In the genomic region with DNA sequence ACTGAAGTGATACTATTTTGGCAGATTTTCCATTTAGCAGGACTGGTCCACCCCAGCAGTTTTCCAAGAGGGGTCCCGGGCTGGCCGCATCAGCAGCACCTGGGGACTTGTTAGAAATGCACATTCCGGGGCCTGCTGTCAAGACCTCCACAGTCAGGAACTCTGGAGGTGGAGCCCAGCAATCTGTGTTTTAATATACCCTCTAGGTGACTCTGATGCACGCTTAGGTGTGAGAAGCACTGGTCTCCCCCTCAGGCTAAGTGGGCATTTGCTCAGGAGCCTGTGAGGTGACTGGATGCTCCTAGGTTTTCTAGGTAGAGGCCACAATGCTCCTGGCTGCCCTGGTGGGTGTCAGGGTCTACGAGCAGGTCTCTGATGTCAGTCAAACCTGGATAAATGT, we compare ENCODE assay signal across 13 cellular contexts.
"Had no signal": no experiment of that assay in that cellular context is flagged by ENCODE, and none has a peak within 500 bp of the region (broad histone marks: within the 10 kb centered on the region; RNA-seq: fewer than 3 reads in every experiment).

No MANE protein-coding gene starts in this region.

- H3K36me3 Mint-ChIP-seq: memory B cell had no signal

- H3K9me3 Mint-ChIP-seq: activated naive CD8-positive, alpha-beta T cell treated with anti-CD3 and anti-CD28 coated beads, Interleukin-2, amount 50 U/mL, for 24 hours; activated T-helper 1 cell treated with anti-CD3 and anti-CD28 coated beads, Interleukin-12 subunit alpha, Interleukin-12 subunit beta, Interleukin-2, Interleukin-4 antibody, amounts not matched to agents 30 ng/mL and 10 ng/mL and 1 ng/mL, durations not matched to agents 14 hours and 24 hours and 36 hours; memory B cell; neural progenitor cell; stimulated activated naive CD8-positive, alpha-beta T cell treated with anti-CD3 and anti-CD28 coated beads, Interleukin-15, amount 100 ng/mL, for 72 hours had no signal

- H3K9me3 ChIP-seq: pancreas, thyroid gland had no signal

- H3K4me3 Mint-ChIP-seq: activated CD4-positive, alpha-beta T cell treated with anti-CD3 and anti-CD28 coated beads for 36 hours; activated naive CD8-positive, alpha-beta T cell treated with anti-CD3 and anti-CD28 coated beads, Interleukin-2, amount 50 U/mL, for 24 hours; activated T-helper 1 cell treated with anti-CD3 and anti-CD28 coated beads, Interleukin-12 subunit alpha, Interleukin-12 subunit beta, Interleukin-2, Interleukin-4 antibody, amounts not matched to agents 30 ng/mL and 10 ng/mL and 1 ng/mL, durations not matched to agents 14 hours and 24 hours and 36 hours; memory B cell; stimulated activated naive CD8-positive, alpha-beta T cell treated with anti-CD3 and anti-CD28 coated beads, Interleukin-15, amount 100 ng/mL, for 72 hours had no signal

- H3K4me3 ChIP-seq: neural progenitor cell, pancreas, thyroid gland had no signal

- H3K27ac ChIP-seq: neural progenitor cell, pancreas, thyroid gland had no signal

- H3K36me3 ChIP-seq: neural progenitor cell, pancreas, thyroid gland had no signal

- ATAC-seq: activated CD4-positive, alpha-beta T cell treated with anti-CD3 and anti-CD28 coated beads for 36 hours; activated naive CD8-positive, alpha-beta T cell treated with anti-CD3 and anti-CD28 coated beads, Interleukin-2, amount 50 U/mL, for 24 hours; left lobe of liver; pancreas; stimulated activated naive CD8-positive, alpha-beta T cell treated with anti-CD3 and anti-CD28 coated beads, Interleukin-15, amount 100 ng/mL, for 72 hours had no signal

- H3K4me1 ChIP-seq: pancreas had no signal

- H3K27me3 Mint-ChIP-seq: activated CD4-positive, alpha-beta T cell treated with anti-CD3 and anti-CD28 coated beads for 36 hours; activated naive CD8-positive, alpha-beta T cell treated with anti-CD3 and anti-CD28 coated beads, Interleukin-2, amount 50 U/mL, for 24 hours; stimulated activated naive CD8-positive, alpha-beta T cell treated with anti-CD3 and anti-CD28 coated beads, Interleukin-15, amount 100 ng/mL, for 72 hours had no signal

- H3K27me3 ChIP-seq: neural progenitor cell, pancreas, thyroid gland had no signal

- DNase-seq: activated CD4-positive, alpha-beta T cell treated with anti-CD3 and anti-CD28 coated beads for 36 hours; activated naive CD4-positive, alpha-beta T cell treated with Interleukin-2 at 50 U/mL for 16 hours; activated naive CD8-positive, alpha-beta T cell treated with anti-CD3 and anti-CD28 coated beads, Interleukin-2, amount 50 U/mL, for 24 hours; effector CD4-positive, alpha-beta T cell; pancreas; stimulated activated CD4-positive, alpha-beta T cell treated with anti-CD3 and anti-CD28 coated beads, Interleukin-4, amount 100 ng/mL, for 4 hours; stimulated activated naive CD8-positive, alpha-beta T cell treated with anti-CD3 and anti-CD28 coated beads, Interleukin-15, amount 100 ng/mL, for 72 hours; T-helper 9 cell had no signal

- H3K27ac Mint-ChIP-seq: activated CD4-positive, alpha-beta T cell treated with anti-CD3 and anti-CD28 coated beads for 36 hours; activated naive CD8-positive, alpha-beta T cell treated with anti-CD3 and anti-CD28 coated beads, Interleukin-2, amount 50 U/mL, for 24 hours; activated T-helper 1 cell treated with anti-CD3 and anti-CD28 coated beads, Interleukin-12 subunit alpha, Interleukin-12 subunit beta, Interleukin-2, Interleukin-4 antibody, amounts not matched to agents 30 ng/mL and 10 ng/mL and 1 ng/mL, durations not matched to agents 14 hours and 24 hours and 36 hours; memory B cell had no signal
